Comparison of ENCODE assay signal across 20 cellular contexts in the genomic region with DNA sequence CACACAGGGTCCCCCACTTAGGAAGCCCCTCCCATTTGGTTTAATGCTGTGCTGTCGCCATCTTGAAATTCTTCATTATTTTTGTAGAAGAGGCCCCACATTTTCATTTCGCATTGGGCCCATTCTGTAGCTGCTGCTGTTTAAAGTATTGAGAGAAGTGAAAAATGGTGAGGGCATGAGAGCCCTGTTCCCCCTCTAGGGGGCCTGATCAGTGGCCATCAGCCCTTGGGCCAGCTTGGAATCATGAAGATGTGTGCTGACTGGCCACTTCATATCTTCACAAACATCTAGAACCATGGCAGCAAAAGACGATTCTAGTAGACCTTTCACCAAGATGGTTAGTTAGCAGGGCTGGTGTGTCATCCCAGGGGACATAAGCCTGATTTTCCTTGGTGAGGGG. TPM values are rescaled to one million over a fixed set of nuclear protein-coding genes. Genes with fewer than 3 reads are reported as not detected.
DNase-seq lines count a peak whose midpoint lies in the region; ATAC-seq and TF ChIP-seq lines count a peak whose summit lies in the region.
"Had no signal": no experiment of that assay in that cellular context is flagged by ENCODE, and none has a peak within 500 bp of the region (broad histone marks: within the 10 kb centered on the region; RNA-seq: fewer than 3 reads in every experiment).

No MANE protein-coding gene starts in this region.

- H3K4me1 Mint-ChIP-seq in T-cell (peaks cover 57 to 69% (median 57%) of the 10 kb centered on the region in 3 donors), neural crest cell (peaks cover 27% of the 10 kb centered on the region)

- H3K36me3 Mint-ChIP-seq in T-cell (peaks cover 16% of the 10 kb centered on the region), neural crest cell (ENCODE audit: low read depth) (peaks cover under 1% of the 10 kb centered on the region)

- no peak for TF ChIP-seq CTCF in C4-2B (conservative IDR thresholded peaks at IDR 0.05)
- TF ChIP-seq CTCF in GM12875 (IDR thresholded peaks at IDR 0.05; ENCODE audit: borderline replicate concordance, insufficient read depth, low read depth, low read length) = peak; percentile 15; the same call in 1 of the 2 replicates
- peak; percentile 21 for TF ChIP-seq CTCF in neural crest cell (conservative IDR thresholded peaks at IDR 0.05)
- no peak for TF ChIP-seq CTCF in GM13977 (IDR thresholded peaks at IDR 0.05; ENCODE audit: extremely low read depth, insufficient read depth, missing control alignments)

- no peak for ATAC-seq in T-cell (replicated peaks in 1 of 4)
- no peak for ATAC-seq in GM21786 (IDR thresholded peaks at IDR 0.05; ENCODE audit: unreplicated experiment)
- ATAC-seq in GM19467 (IDR thresholded peaks at IDR 0.05; ENCODE audit: unreplicated experiment) = no peak
- ATAC-seq: activated CD8-positive, alpha-beta memory T cell treated with anti-CD3 and anti-CD28 coated beads, Interleukin-2, amount 10 ng/mL, durations not matched to agents 7 days and 5 days; esophagus mucosa; left lung; mucosa of descending colon; sciatic nerve had no signal

- POLR2A ChIA-PET in T-cell (lab: Charles Lee) = no interaction called here

- H3K4me3 Mint-ChIP-seq in T-cell (peak overlapping the region in 1 of 3 donors; percentile 88), neural crest cell (peak overlapping the region; percentile 62)
- H3K4me3 Mint-ChIP-seq: activated CD8-positive, alpha-beta memory T cell treated with anti-CD3 and anti-CD28 coated beads, Interleukin-2, amount 10 ng/mL, durations not matched to agents 7 days and 5 days had no signal

- no peak for DNase-seq in T-cell
- DNase-seq in neural crest cell (ENCODE audit: low read depth, low spot score) = no peak
- DNase-seq in GM13977 (ENCODE audit: low spot score) = no peak
- DNase-seq: activated CD8-positive, alpha-beta memory T cell treated with anti-CD3 and anti-CD28 coated beads, Interleukin-2, amount 10 ng/mL, durations not matched to agents 7 days and 5 days; GDM1; GM23248; left lung; mucosa of descending colon; NCI-H1930; occipital lobe; Right ventricle myocardium superior; stimulated activated CD4-positive, alpha-beta T cell treated with anti-CD3 and anti-CD28 coated beads, Interleukin-1b, Interleukin-23, amount 100 ng/mL, for 48 hours had no signal

- H3K9me3 Mint-ChIP-seq in T-cell (no peaks in the 10 kb centered on the region), neural crest cell (no peaks in the 10 kb centered on the region)

- peak overlapping the region; percentile 55 to 67 for H3K27ac Mint-ChIP-seq in T-cell
- H3K27ac Mint-ChIP-seq in neural crest cell (ENCODE audit: unreplicated experiment) = no peak overlapping the region
- H3K27ac Mint-ChIP-seq: activated CD8-positive, alpha-beta memory T cell treated with anti-CD3 and anti-CD28 coated beads, Interleukin-2, amount 10 ng/mL, durations not matched to agents 7 days and 5 days had no signal

- no peaks in the 10 kb centered on the region for H3K27me3 Mint-ChIP-seq in T-cell
- H3K27me3 Mint-ChIP-seq in neural crest cell (ENCODE audit: low read depth) = no peaks in the 10 kb centered on the region
- H3K27me3 Mint-ChIP-seq: activated CD8-positive, alpha-beta memory T cell treated with anti-CD3 and anti-CD28 coated beads, Interleukin-2, amount 10 ng/mL, durations not matched to agents 7 days and 5 days had no signal

- CTCF ChIA-PET in T-cell (lab: Charles Lee) = no interaction called here

- peak overlapping the region; percentile 98 for H3K27ac ChIP-seq in C4-2B
- H3K27ac ChIP-seq: GM23248, left lung had no signal

- in situ Hi-C loops in GM13977 (cut with MboI; ENCODE audit: low pct_unique_long_range_greater_than_20kb, low sequenced_read_pairs, unreplicated experiment) = no loop called here

- no peak overlapping the region for H3K4me3 ChIP-seq in GM12875 (ENCODE audit: low read depth, low read length)
- H3K4me3 ChIP-seq: GM23248, left lung, mucosa of descending colon had no signal

RNA-seq across cellular contexts. Expression of a gene that starts 3.3 kb away (rescaled TPM):
- total RNA-seq in T-cell (10 to 100 TPM; 12.2 to 20.0 (median 18.3) TPM), neural crest cell (9.3 and 9.8 TPM in 2 replicates)

RNA-seq across cellular contexts. Expression of a gene that starts 26.8 kb away (rescaled TPM):
- total RNA-seq in T-cell (100 to 1,000 TPM in 4 of 5 donors, 10 to 100 TPM in 1; 99.2 to 109 (median 103) TPM), neural crest cell (111 and 112 TPM in 2 replicates)

RNA-seq across cellular contexts. Expression of a gene that starts 43.2 kb away (rescaled TPM):
- not detected for total RNA-seq in T-cell
- total RNA-seq in neural crest cell = not detected in 2 replicates
- total RNA-seq: activated CD8-positive, alpha-beta memory T cell treated with anti-CD3 and anti-CD28 coated beads, Interleukin-2, amount 10 ng/mL, durations not matched to agents 7 days and 5 days; esophagus mucosa; GM23248; left lung; mucosa of descending colon; occipital lobe; Right ventricle myocardium superior; sciatic nerve; T-helper 2 cell treated with Interferon-gamma antibody and Interleukin-4, amounts not matched to agents 100 ng/mL and 5 ng/mL, for 36 hours; ureter had no signal

Comparison
In these comparisons a context has a peak if more than half of its experiments do, and no peak if none do; other contexts are left out.
1. CTCF ChIP-seq: peak in GM12875 (single experiment) and neural crest cell (single experiment); none in C4-2B (single experiment) and GM13977 (single experiment).